ENCODE assay signal across 23 cellular contexts in genomic region chr6:118391086-118391485, GRCh38.
"Had no signal": no experiment of that assay in that cellular context is flagged by ENCODE, and none has a peak within 500 bp of the region (broad histone marks: within the 10 kb centered on the region; RNA-seq: fewer than 3 reads in every experiment).

No MANE protein-coding gene starts in this region.

- H3K36me3 ChIP-seq: heart left ventricle, neural progenitor cell, pancreas, suprapubic skin, thyroid gland, upper lobe of left lung, vagina had no signal

- H3K4me1 ChIP-seq: neural progenitor cell, pancreas, suprapubic skin, thyroid gland, upper lobe of left lung, vagina had no signal

- H3K27me3 ChIP-seq: dorsolateral prefrontal cortex, heart left ventricle, neural progenitor cell, pancreas, suprapubic skin, thyroid gland, upper lobe of left lung, vagina had no signal

- FAIRE-seq: endometrium, islet of Langerhans, pancreas had no signal

- H3K27ac ChIP-seq: dorsolateral prefrontal cortex, heart left ventricle, neural progenitor cell, pancreas, suprapubic skin, thyroid gland, upper lobe of left lung, vagina had no signal

- ATAC-seq: esophagus mucosa; heart left ventricle; left lobe of liver; natural killer cell treated with Interleukin-12 subunit alpha and Interleukin-12 subunit beta and Interleukin-15 and Interleukin-18, amount 100 ng/mL, for 72 hours; pancreas; right cardiac atrium had no signal

- DNase-seq: cortex of kidney; dorsolateral prefrontal cortex; effector memory CD4-positive, alpha-beta T cell; foreskin melanocyte; heart left ventricle; hippocampal formation; kidney glomerular epithelial cell; nucleus accumbens; pancreas; right cardiac atrium; stimulated activated CD4-positive, alpha-beta T cell treated with anti-CD3 and anti-CD28 coated beads, Interleukin-2, amount 100 ng/mL, for 48 hours; stimulated activated naive CD4-positive, alpha-beta T cell treated with Interleukin-2 at 50 U/mL for 16 hours; thyroid gland; upper lobe of left lung had no signal

- H3K9me3 ChIP-seq: pancreas, thyroid gland, upper lobe of left lung, vagina had no signal

- H3K4me3 ChIP-seq: dorsolateral prefrontal cortex, heart left ventricle, neural progenitor cell, pancreas, smooth muscle cell, suprapubic skin, thyroid gland, upper lobe of left lung, vagina had no signal
